ENCODE assay signal across 33 cellular contexts in genomic region chr1:172603816-172604215, GRCh38. TPM values are rescaled to one million over a fixed set of nuclear protein-coding genes. Genes with fewer than 3 reads are reported as not detected.
"Had no signal": no experiment of that assay in that cellular context is flagged by ENCODE, and none has a peak within 500 bp of the region (broad histone marks: within the 10 kb centered on the region; RNA-seq: fewer than 3 reads in every experiment).

No MANE protein-coding gene starts in this region.

- H3K36me3 ChIP-seq: ovary, right atrium auricular region had no signal

- DNase-seq: hypothalamus; immature natural killer cell; kidney; left colon; left lung; midbrain; mucosa of descending colon; naive thymus-derived CD4-positive, alpha-beta T cell; ovary; right lobe of liver; stimulated activated CD4-positive, alpha-beta T cell treated with anti-CD3 and anti-CD28 coated beads, Interleukin-1b, Interleukin-23, amount 100 ng/mL, for 48 hours; stimulated activated CD4-positive, alpha-beta T cell treated with anti-CD3 and anti-CD28 coated beads, Interleukin-2, amount 100 ng/mL, for 48 hours; stimulated activated CD4-positive, alpha-beta T cell treated with anti-CD3 and anti-CD28 coated beads, Interleukin-4, amount 100 ng/mL, for 4 hours; stimulated activated CD8-positive, alpha-beta memory T cell treated with anti-CD3 and anti-CD28 coated beads, Interleukin-4, amount 100 ng/mL, for 48 hours; stimulated activated naive CD4-positive, alpha-beta T cell; tibial artery; trophoblast cell; upper lobe of right lung had no signal

- H3K9me3 Mint-ChIP-seq: immature natural killer cell; naive thymus-derived CD4-positive, alpha-beta T cell; natural killer cell treated with Interleukin-12 subunit alpha and Interleukin-12 subunit beta and Interleukin-15 and Interleukin-18, amount 100 ng/mL, for 72 hours; stimulated activated naive CD8-positive, alpha-beta T cell treated with anti-CD3 and anti-CD28 coated beads, Interleukin-15, Interleukin-2, amounts not matched to agents 100 ng/mL and 50 ng/mL, for 24 hours had no signal

- H3K4me3 Mint-ChIP-seq: immature natural killer cell; naive thymus-derived CD4-positive, alpha-beta T cell; natural killer cell treated with Interleukin-12 subunit alpha and Interleukin-12 subunit beta and Interleukin-15 and Interleukin-18, amount 100 ng/mL, for 72 hours; stimulated activated naive CD8-positive, alpha-beta T cell treated with anti-CD3 and anti-CD28 coated beads, Interleukin-15, Interleukin-2, amounts not matched to agents 100 ng/mL and 50 ng/mL, for 24 hours had no signal

- H3K4me1 Mint-ChIP-seq: immature natural killer cell had no signal

- H3K27ac Mint-ChIP-seq: stimulated activated naive CD8-positive, alpha-beta T cell treated with anti-CD3 and anti-CD28 coated beads, Interleukin-15, Interleukin-2, amounts not matched to agents 100 ng/mL and 50 ng/mL, for 24 hours had no signal

- ATAC-seq: left colon; left lung; mucosa of descending colon; naive thymus-derived CD4-positive, alpha-beta T cell; natural killer cell treated with Interleukin-12 subunit alpha and Interleukin-12 subunit beta and Interleukin-15 and Interleukin-18, amount 100 ng/mL, for 72 hours; right lobe of liver; upper lobe of right lung had no signal

- H3K27me3 Mint-ChIP-seq: naive thymus-derived CD4-positive, alpha-beta T cell; natural killer cell treated with Interleukin-12 subunit alpha and Interleukin-12 subunit beta and Interleukin-15 and Interleukin-18, amount 100 ng/mL, for 72 hours; progenitor cell of endocrine pancreas; stimulated activated naive CD8-positive, alpha-beta T cell treated with anti-CD3 and anti-CD28 coated beads, Interleukin-15, Interleukin-2, amounts not matched to agents 100 ng/mL and 50 ng/mL, for 24 hours had no signal

- H3K27me3 ChIP-seq: left lung, ovary, right atrium auricular region, right lobe of liver, suprapubic skin, tibial artery, upper lobe of right lung had no signal

- H3K27ac ChIP-seq: left lung, ovary, right atrium auricular region, right lobe of liver, suprapubic skin, thoracic aorta, tibial artery, upper lobe of right lung had no signal

- H3K4me2 ChIP-seq: smooth muscle cell had no signal

- H3K4me1 ChIP-seq: left lung, right atrium auricular region, right lobe of liver, suprapubic skin, upper lobe of right lung had no signal

- H3K9me3 ChIP-seq: left lung, mucosa of descending colon, ovary, right atrium auricular region, right lobe of liver, suprapubic skin, thoracic aorta, tibial artery, upper lobe of right lung had no signal

- FAIRE-seq: kidney, urothelium cell line had no signal

- H3K4me3 ChIP-seq: left lung, lung, mucosa of descending colon, ovary, right atrium auricular region, right lobe of liver, smooth muscle cell, suprapubic skin, thoracic aorta, tibial artery, upper lobe of right lung had no signal

RNA-seq across cellular contexts. Expression of gene FASLG, which starts 55.1 kb away (rescaled TPM):
- total RNA-seq: mesenteric fat pad, myocyte, progenitor cell of endocrine pancreas, pulmonary artery endothelial cell, renal cortical epithelial cell, right atrium auricular region, smooth muscle cell, subcutaneous adipose tissue, suprapubic skin, thoracic aorta had no signal
- polyA plus RNA-seq: naive thymus-derived CD4-positive, alpha-beta T cell; neural cell; smooth muscle cell had no signal
